Comparison of ENCODE assay signal across 8 cellular contexts in genomic region chr9:113221003-113221799, GRCh38. TPM values are rescaled to one million over a fixed set of nuclear protein-coding genes. Genes with fewer than 3 reads are reported as not detected.
DNase-seq lines count a peak whose midpoint lies in the region; ATAC-seq and TF ChIP-seq lines count a peak whose summit lies in the region.

TSS of gene FKBP15 (minus strand) at chr9:113221277. CDS start at chr9:113221243, 34 bp downstream.
TSS of gene SLC31A1 (plus strand) at chr9:113221544. CDS start at chr9:113256149, 34,605 bp downstream.

- peak within 1 kb of the TSS; percentile 89 for H3K9ac ChIP-seq in OCI-LY3 (ENCODE audit: low read length)

- H3K27ac ChIP-seq in OCI-LY3 (ENCODE audit: low read length) = peak within 1 kb of the TSS; percentile 96

- H2AFZ ChIP-seq in OCI-LY3 (ENCODE audit: low read depth, low read length) = peak within 1 kb of the TSS; percentile 84

- H3K27me3 ChIP-seq in OCI-LY3 (ENCODE audit: low read depth, low read length) (no peaks in the 10 kb centered on the region), mononuclear cell (ENCODE audit: insufficient read depth, low read length) (no peaks in the 10 kb centered on the region)

- peak within 1 kb of the TSS; percentile 92 for H3K4me3 ChIP-seq in OCI-LY3 (ENCODE audit: low read length)
- H3K4me3 ChIP-seq in mononuclear cell (ENCODE audit: low read length) = peak within 1 kb of the TSS; percentile 92

- H3K9me3 ChIP-seq in OCI-LY3 (ENCODE audit: insufficient read depth, low read length) (no peaks in the 10 kb centered on the region), mononuclear cell (ENCODE audit: low read depth, low read length) (no peaks in the 10 kb centered on the region)

- peaks cover 15% of the 10 kb centered on the region for H4K20me1 ChIP-seq in OCI-LY3 (ENCODE audit: insufficient read depth, low read length)

- TF ChIP-seq CTCF in OCI-LY3 (IDR thresholded peaks at IDR 0.05; ENCODE audit: low read depth, low read length) = no peak

- DNase-seq in D341Med (ENCODE audit: low spot score) (peak; percentile 98), HuH-7 (ENCODE audit: low spot score) (peak; percentile 92), activated T-cell treated with anti-CD3 and anti-CD28 coated beads for 24 hours (ENCODE audit: low read depth) (peak; percentile 96), epidermal melanocyte (ENCODE audit: insufficient read length, low spot score) (peak; percentile 97)
- peak; percentile 92 to 94 for DNase-seq in stimulated activated CD8-positive, alpha-beta memory T cell treated with anti-CD3 and anti-CD28 coated beads, Interleukin-4, amount 100 ng/mL, for 1 hour (ENCODE audit: low read depth in 2 of 2, low spot score in 1 of 2)

- peaks cover 52% of the 10 kb centered on the region for H3K79me2 ChIP-seq in OCI-LY3 (ENCODE audit: low read length)

- peak; percentile 83 for ATAC-seq in GM21515 (IDR thresholded peaks at IDR 0.05; ENCODE audit: unreplicated experiment)

- H3K36me3 ChIP-seq in OCI-LY3 (replicated peaks; ENCODE audit: low read depth, low read length) = peaks cover 32% of the 10 kb centered on the region

- H3K4me1 ChIP-seq in OCI-LY3 (ENCODE audit: low read length) = peaks cover 28% of the 10 kb centered on the region
- peaks cover 44% of the 10 kb centered on the region for H3K4me1 ChIP-seq in mononuclear cell (ENCODE audit: insufficient read depth, low read length)

- peak within 1 kb of the TSS; percentile 94 for H3K4me2 ChIP-seq in OCI-LY3 (ENCODE audit: low read length)

RNA-seq across cellular contexts. Expression of gene FKBP15, which starts in this region (rescaled TPM):
- total RNA-seq in mononuclear cell = 15.4 TPM

RNA-seq across cellular contexts. Expression of gene SLC31A1, which starts in this region (rescaled TPM):
- total RNA-seq in mononuclear cell = 8.0 TPM

Comparison
In these comparisons a context has a peak if more than half of its experiments do, and no peak if none do; other contexts are left out.
1. Peak in every context shown above with its lines: DNase-seq, ATAC-seq, H3K4me3 ChIP-seq and H3K27ac ChIP-seq.